Comparison of ENCODE assay signal across 20 cellular contexts in genomic region chr12:79371226-79371625, GRCh38.
DNase-seq lines count a peak whose midpoint lies in the region; ATAC-seq, FAIRE-seq and TF ChIP-seq lines count a peak whose summit lies in the region.
"Had no signal": no experiment of that assay in that cellular context is flagged by ENCODE, and none has a peak within 500 bp of the region (broad histone marks: within the 10 kb centered on the region; RNA-seq: fewer than 3 reads in every experiment).

No MANE protein-coding gene starts in this region.

- WGBS in mesendoderm (ENCODE audit: extremely low coverage, insufficient coverage, low lambda C conversion rate): no CpG with 5 or more reads among the region's 2 CpGs

- DNase-seq in D721Med (ENCODE audit: insufficient read length, low spot score) (no peak), NCI-H526 (lab: John Stamatoyannopoulos, UW) (peak; percentile 7 to 22), mesendoderm (peak; percentile 49), KG1 (lab: John Stamatoyannopoulos, UW) (no peak), anterior cingulate cortex (lab: John Stamatoyannopoulos, UW) (no peak)
- DNase-seq: DMS53, HCEC 1CT, NCI-H1092 treated with DMSO at 0.1 percent for 48 hours, NCI-H1436 treated with DMSO at 0.1 percent for 48 hours, NCI-H187 treated with DMSO at 0.1 percent for 48 hours, NCI-H748 treated with DMSO at 0.1 percent for 48 hours, PC-9, SJCRH30, T-helper 2 cell had no signal

- no peak overlapping the region for H2BK15ac ChIP-seq in mesendoderm (replicated peaks; ENCODE audit: low read depth)

- peaks cover 7 to 12% (median 10%) of the 10 kb centered on the region in 10 experiments; a peak in 15 of 20 replicates for H3K4me1 ChIP-seq in BLaER1 treated with 17β-estradiol and CSF1 and Interleukin-3, amounts not matched to agents 10 nM and 100 nM
- peaks cover 2% of the 10 kb centered on the region for H3K4me1 ChIP-seq in mesendoderm (ENCODE audit: control insufficient read depth, low read depth, low read length)
- H3K4me1 ChIP-seq: SJCRH30 had no signal

- 0 out of 22 replicates have a peak, but pooled peaks cover 0 to 2% (median 0%) of the 10 kb centered on the region in 11 experiments for H4K20me1 ChIP-seq in BLaER1 treated with 17β-estradiol and CSF1 and Interleukin-3, amounts not matched to agents 10 nM and 100 nM

- no peak overlapping the region for H3K4ac ChIP-seq in mesendoderm (ENCODE audit: low read depth, low read length)

- no peak overlapping the region for H3K23ac ChIP-seq in mesendoderm (ENCODE audit: low read length)

- peaks cover 0 to 33% (median 16%) of the 10 kb centered on the region in 11 experiments; a peak in 12 of 22 replicates for H3K36me3 ChIP-seq in BLaER1 treated with 17β-estradiol and CSF1 and Interleukin-3, amounts not matched to agents 10 nM and 100 nM
- no peaks in the 10 kb centered on the region for H3K36me3 ChIP-seq in mesendoderm (ENCODE audit: control insufficient read depth, insufficient read depth, low read length)
- H3K36me3 ChIP-seq: SJCRH30 had no signal

- H3K27me3 ChIP-seq in BLaER1 treated with 17β-estradiol and CSF1 and Interleukin-3, amounts not matched to agents 10 nM and 100 nM: no peaks in the 10 kb centered on the region
- no peaks in the 10 kb centered on the region for H3K27me3 ChIP-seq in mesendoderm (ENCODE audit: insufficient read depth, low read length, poor library complexity)
- H3K27me3 ChIP-seq: SJCRH30 had no signal

- no peak overlapping the region for H3K56ac ChIP-seq in mesendoderm (ENCODE audit: low read length)

- H3K79me2 ChIP-seq in mesendoderm (ENCODE audit: control insufficient read depth, insufficient read depth, low read length): no peaks in the 10 kb centered on the region

- no peak overlapping the region for H3K18ac ChIP-seq in mesendoderm (ENCODE audit: low read length)

- no peak for ATAC-seq in HG02885 (IDR thresholded peaks at IDR 0.05; ENCODE audit: poor library complexity, unreplicated experiment)
- ATAC-seq: GM23338, Right ventricle myocardium inferior, SK-N-SH treated with all-trans-retinoic acid at 6 μM for 48 hours had no signal

- TF ChIP-seq CTCF in D721Med (IDR thresholded peaks at IDR 0.05; ENCODE audit: insufficient read depth, missing control alignments): no peak

- peaks cover 0 to 14% (median 7%) of the 10 kb centered on the region in 11 experiments; a peak in 13 of 22 replicates for H3K9me3 ChIP-seq in BLaER1 treated with 17β-estradiol and CSF1 and Interleukin-3, amounts not matched to agents 10 nM and 100 nM (replicated peaks in 1 of 11)
- H3K9me3 ChIP-seq: SJCRH30 had no signal

- no peak overlapping the region for H2AK5ac ChIP-seq in mesendoderm (ENCODE audit: low read length)

- no peak overlapping the region for H2BK5ac ChIP-seq in mesendoderm (ENCODE audit: low read length)

- no peak overlapping the region for H3K4me3 ChIP-seq in BLaER1 treated with 17β-estradiol and CSF1 and Interleukin-3, amounts not matched to agents 10 nM and 100 nM
- H3K4me3 ChIP-seq in mesendoderm (ENCODE audit: low read length): no peak overlapping the region
- H3K4me3 ChIP-seq: GM23338, PC-9, SJCRH30 had no signal

- peak overlapping the region in 9 of 11 experiments; percentile 2 to 71 (median 19); a peak in 11 of 22 replicates for H3K4me2 ChIP-seq in BLaER1 treated with 17β-estradiol and CSF1 and Interleukin-3, amounts not matched to agents 10 nM and 100 nM
- no peak overlapping the region for H3K4me2 ChIP-seq in mesendoderm (ENCODE audit: low read length)
- H3K4me2 ChIP-seq: GM23338, KMS-11, PC-9 had no signal

- no peak overlapping the region for H3K27ac ChIP-seq in BLaER1 treated with 17β-estradiol and CSF1 and Interleukin-3, amounts not matched to agents 10 nM and 100 nM
- H3K27ac ChIP-seq in mesendoderm (ENCODE audit: low read depth, low read length): no peak overlapping the region
- H3K27ac ChIP-seq: KMS-11, PC-9, SJCRH30 had no signal

- H2BK120ac ChIP-seq in mesendoderm (ENCODE audit: low read depth, low read length): no peak overlapping the region

- H3K79me1 ChIP-seq in mesendoderm (ENCODE audit: low read length): no peaks in the 10 kb centered on the region

- H4K8ac ChIP-seq in mesendoderm (ENCODE audit: low read depth, low read length): no peak overlapping the region

- H3K9ac ChIP-seq in BLaER1 treated with 17β-estradiol and CSF1 and Interleukin-3, amounts not matched to agents 10 nM and 100 nM: peak overlapping the region in 2 of 11 experiments; percentile 25 to 37; a peak in 1 of 22 replicates
- H3K9ac ChIP-seq in mesendoderm (ENCODE audit: low read length): no peak overlapping the region
- H3K9ac ChIP-seq: KMS-11 had no signal

- no peak overlapping the region for H4K5ac ChIP-seq in mesendoderm (ENCODE audit: low read length)

- peak; percentile 32 for FAIRE-seq in D721Med (lab: Jason Lieb, UNC)

Comparison
In these comparisons a context has a peak if more than half of its experiments do, and no peak if none do; other contexts are left out.
1. DNase-seq: peak in NCI-H526 (2 of 2) and mesendoderm (single experiment); none in D721Med (single experiment), KG1 (single experiment) and anterior cingulate cortex (0 of 58).